10 cellular contexts compared by ENCODE assay signal in genomic region chr2:181235683-181236459, GRCh38.
DNase-seq lines count a peak whose midpoint lies in the region; ATAC-seq and TF ChIP-seq lines count a peak whose summit lies in the region.
"Had no signal": no experiment of that assay in that cellular context is flagged by ENCODE, and none has a peak within 500 bp of the region (broad histone marks: within the 10 kb centered on the region; RNA-seq: fewer than 3 reads in every experiment).

No MANE protein-coding gene starts in this region.

- no peaks in the 10 kb centered on the region for H3K36me3 ChIP-seq in uterus
- H3K36me3 ChIP-seq: neutrophil had no signal

- ATAC-seq in GM19035 (IDR thresholded peaks at IDR 0.05; ENCODE audit: unreplicated experiment) (peak; percentile 94), GM21825 (IDR thresholded peaks at IDR 0.05; ENCODE audit: unreplicated experiment) (peak; percentile 90), HG03439 (IDR thresholded peaks at IDR 0.05; ENCODE audit: unreplicated experiment) (peak; percentile 95), natural killer cell (peak; percentile 30 to 55 (median 34)), esophagus mucosa (no peak)

- peaks cover 48 to 53% of the 10 kb centered on the region in 2 donors for H3K4me1 Mint-ChIP-seq in natural killer cell

- peaks cover 2% of the 10 kb centered on the region in 2 donors for H3K9me3 Mint-ChIP-seq in natural killer cell

- H3K4me3 Mint-ChIP-seq in natural killer cell: peak overlapping the region; percentile 51

- H3K27ac ChIP-seq in uterus: no peak overlapping the region
- H3K27ac ChIP-seq: neutrophil had no signal

- H3K4me1 ChIP-seq in uterus: no peaks in the 10 kb centered on the region

- no peak overlapping the region for H3K4me3 ChIP-seq in uterus

- H3K36me3 Mint-ChIP-seq in natural killer cell: peaks cover 15% of the 10 kb centered on the region

- H3K27me3 ChIP-seq in uterus: no peaks in the 10 kb centered on the region
- H3K27me3 ChIP-seq: neutrophil had no signal

- DNase-seq in natural killer cell: no peak
- no peak for DNase-seq in NCI-H187 treated with DMSO at 0.1 percent for 48 hours (lab: John Stamatoyannopoulos, UW)
- DNase-seq in anterior cingulate cortex (lab: John Stamatoyannopoulos, UW): no peak
- no peak for DNase-seq in uterus
- DNase-seq: activated effector memory CD4-positive, alpha-beta T cell treated with anti-CD3 and anti-CD28 coated beads, Interleukin-2, amount 50 U/mL, for 16 hours had no signal

- TF ChIP-seq CTCF in natural killer cell (IDR thresholded peaks at IDR 0.05): no peak
- no peak for TF ChIP-seq CTCF in uterus (IDR thresholded peaks at IDR 0.05)

- TF ChIP-seq POLR2A in uterus (IDR thresholded peaks at IDR 0.05): no peak

- intact Hi-C loops in natural killer cell (cut with micrococcal nuclease) (loop anchor here (5.0 kb wide), 1 partner anchor 41 kb away; no protein-coding TSS in a partner anchor), uterus (cut with DNase I; ENCODE audit: low total_unique reads) (no loop called here)

- no peaks in the 10 kb centered on the region for H3K27me3 Mint-ChIP-seq in natural killer cell (ENCODE audit: low read depth in 2 of 2)

- no peaks in the 10 kb centered on the region for H3K9me3 ChIP-seq in uterus
- H3K9me3 ChIP-seq: neutrophil had no signal

- H3K27ac Mint-ChIP-seq in natural killer cell: peak overlapping the region; percentile 69 to 76
